8 cellular contexts compared by ENCODE assay signal in genomic region chr18:79396431-79397287, GRCh38. TPM values are rescaled to one million over a fixed set of nuclear protein-coding genes. Genes with fewer than 3 reads are reported as not detected.
DNase-seq lines count a peak whose midpoint lies in the region; ATAC-seq and TF ChIP-seq lines count a peak whose summit lies in the region.

No MANE protein-coding gene starts in this region.

- H3K23ac ChIP-seq in mesenchymal stem cell (ENCODE audit: low read length in 2 of 2): no peak overlapping the region

- H3K4me2 ChIP-seq in GM23248 (ENCODE audit: unreplicated experiment) (peak overlapping the region; percentile 48), mesenchymal stem cell (ENCODE audit: low read length, poor library complexity, severe bottlenecking) (peak overlapping the region; percentile 71), PC-9 (no peak overlapping the region)

- no peak overlapping the region for H2BK15ac ChIP-seq in mesenchymal stem cell (ENCODE audit: low read depth, poor library complexity, severe bottlenecking)

- peaks cover 61% of the 10 kb centered on the region for H3K4me1 ChIP-seq in CD4-positive, CD25-positive, alpha-beta regulatory T cell (ENCODE audit: control insufficient read depth, insufficient read depth, low read length, poor library complexity, severe bottlenecking)
- H3K4me1 ChIP-seq in GM23248 (ENCODE audit: insufficient read depth): no peaks in the 10 kb centered on the region
- peaks cover 33% of the 10 kb centered on the region for H3K4me1 ChIP-seq in SJSA1 (replicated peaks)
- peaks cover 28% of the 10 kb centered on the region for H3K4me1 ChIP-seq in mesenchymal stem cell (ENCODE audit: control insufficient read depth, insufficient read depth, low read depth, low read length)
- H3K4me1 ChIP-seq in transverse colon: peaks cover 22 to 60% (median 46%) of the 10 kb centered on the region in 4 donors
- no peaks in the 10 kb centered on the region for H3K4me1 ChIP-seq in PC-9 (replicated peaks; ENCODE audit: insufficient read depth)

- peaks cover 0 to 53% (median 13%) of the 10 kb centered on the region in 4 donors for H3K4me1 Mint-ChIP-seq in CD4-positive, CD25-positive, alpha-beta regulatory T cell

- peak overlapping the region in 1 of 2 experiments; percentile 80 for H3K18ac ChIP-seq in mesenchymal stem cell (ENCODE audit: low read depth in 1 of 2, low read length in 2 of 2)

- 16 to 27% methylated on average over 40 to 65 of the region's 69 CpGs for WGBS in GM23248 (ENCODE audit: low coverage in 1 of 2, low lambda C conversion rate in 2 of 2, missing lambda C conversion rate in 2 of 2), 2 experiments
- WGBS in mesenchymal stem cell: 6% methylated on average over 44 of the region's 69 CpGs
- WGBS in transverse colon (ENCODE audit: low coverage in 1 of 2), 2 donors: 15 to 47% methylated on average over 5 to 41 of the region's 69 CpGs

- BruUV-seq in PC-9 (replicated peaks; lab: Mats Ljungman, UMichigan): no TSS peak

- TF ChIP-seq EP300 in transverse colon (IDR thresholded peaks at IDR 0.05; ENCODE audit: low read depth): no peak

- TF ChIP-seq CTCF in coronary artery (IDR thresholded peaks at IDR 0.05) (no peak), transverse colon (IDR thresholded peaks at IDR 0.05) (no peak), PC-9 (conservative IDR thresholded peaks at IDR 0.05) (no peak)

- H2BK5ac ChIP-seq in mesenchymal stem cell (ENCODE audit: low read depth, low read length, poor library complexity, severe bottlenecking): no peak overlapping the region

- H3K27ac ChIP-seq in CD4-positive, CD25-positive, alpha-beta regulatory T cell (ENCODE audit: insufficient read depth, low read length, poor library complexity, severe bottlenecking): no peak overlapping the region
- H3K27ac ChIP-seq in GM23248 (peak overlapping the region; percentile 59; the same call in 1 of the 2 replicates), SJSA1 (no peak overlapping the region), coronary artery (peak overlapping the region; percentile 95 to 99), mesenchymal stem cell (ENCODE audit: low read length, poor library complexity, severe bottlenecking) (no peak overlapping the region), transverse colon (peak overlapping the region; percentile 80 to 85 (median 84)), PC-9 (no peak overlapping the region)

- no peaks in the 10 kb centered on the region for H3F3A ChIP-seq in GM23248 (ENCODE audit: insufficient read depth)
- H3F3A ChIP-seq in PC-9 (ENCODE audit: insufficient read depth, low read depth): 0 out of 2 replicates have a peak, but pooled peaks cover 9% of the 10 kb centered on the region

- no peak for TF ChIP-seq POLR2A in transverse colon (IDR thresholded peaks at IDR 0.05)

- no peak overlapping the region for H2AK5ac ChIP-seq in mesenchymal stem cell (ENCODE audit: low read length, severe bottlenecking)

- H4K20me1 ChIP-seq in GM23248 (ENCODE audit: insufficient read depth) (no peaks in the 10 kb centered on the region), PC-9 (ENCODE audit: insufficient read depth) (no peaks in the 10 kb centered on the region)

- no peaks in the 10 kb centered on the region for H3K9me2 ChIP-seq in GM23248 (ENCODE audit: insufficient read depth)
- no peaks in the 10 kb centered on the region for H3K9me2 ChIP-seq in PC-9 (ENCODE audit: insufficient read depth)

- peak overlapping the region; percentile 40 for H3K4me3 ChIP-seq in CD4-positive, CD25-positive, alpha-beta regulatory T cell (ENCODE audit: low read depth, low read length)
- H3K4me3 ChIP-seq in GM23248: peak overlapping the region; percentile 72
- H3K4me3 ChIP-seq in SJSA1: peak overlapping the region; percentile 58
- H3K4me3 ChIP-seq in coronary artery: peak overlapping the region; percentile 90
- H3K4me3 ChIP-seq in mesenchymal stem cell (ENCODE audit: insufficient read depth in 1 of 2, low read depth in 1 of 2, low read length in 2 of 2): peak overlapping the region; percentile 37 to 58
- H3K4me3 ChIP-seq in transverse colon: peak overlapping the region; percentile 11 to 60 (median 46)
- H3K4me3 ChIP-seq in PC-9: no peak overlapping the region

- POLR2A ChIA-PET in PC-9 (lab: Charles Lee; ENCODE audit: unreplicated experiment): no interaction called here

- H2AFZ ChIP-seq in GM23248: peak overlapping the region; percentile 44; the same call in 1 of the 2 replicates
- peak overlapping the region; percentile 71 for H2AFZ ChIP-seq in mesenchymal stem cell (ENCODE audit: low read depth, low read length)
- H2AFZ ChIP-seq in PC-9: no peak overlapping the region

- no peaks in the 10 kb centered on the region for H3K79me2 ChIP-seq in GM23248 (ENCODE audit: insufficient read depth)
- no peaks in the 10 kb centered on the region for H3K79me2 ChIP-seq in PC-9 (ENCODE audit: low read depth)

- H3K9ac ChIP-seq in GM23248 (peak overlapping the region; percentile 83), mesenchymal stem cell (ENCODE audit: low read length) (peak overlapping the region; percentile 41)

- intact Hi-C loops in transverse colon (cut with DNase I; ENCODE audit: low total_unique reads): loop anchor here (5.0 kb wide), 1 partner anchor 111 kb away; no protein-coding TSS in a partner anchor
- intact Hi-C loops in PC-9 (cut with micrococcal nuclease; ENCODE audit: unreplicated experiment): no loop called here

- peak overlapping the region; percentile 76 to 92 (median 88) for H3K4me3 Mint-ChIP-seq in CD4-positive, CD25-positive, alpha-beta regulatory T cell

- H3K9me3 Mint-ChIP-seq in CD4-positive, CD25-positive, alpha-beta regulatory T cell: no peaks in the 10 kb centered on the region

- no peak overlapping the region for H2BK12ac ChIP-seq in mesenchymal stem cell (ENCODE audit: low read length in 2 of 2)

- peak overlapping the region in 1 of 2 experiments; percentile 60 for H3K14ac ChIP-seq in mesenchymal stem cell (ENCODE audit: low read length in 2 of 2)

- H3K27ac Mint-ChIP-seq in CD4-positive, CD25-positive, alpha-beta regulatory T cell: peak overlapping the region in 1 of 3 donors; percentile 38

- in situ Hi-C loops in GM23248 (cut with MboI): no loop called here
- in situ Hi-C loops in transverse colon (cut with MboI; ENCODE audit: low pct_ligation_motif_present in 1 of 4, low pct_unique_long_range_greater_than_20kb in 1 of 4, low sequenced_read_pairs in 3 of 4): loop anchor here in 1 of 4 donors (25.0 kb wide), 2 partner anchors 116 to 241 kb away; no protein-coding TSS in a partner anchor

- H3K4ac ChIP-seq in mesenchymal stem cell (ENCODE audit: low read depth in 1 of 2, low read length in 2 of 2): no peak overlapping the region

- peak in 1 of 3 donors; percentile 51 for DNase-seq in CD4-positive, CD25-positive, alpha-beta regulatory T cell
- DNase-seq in GM23248: peak; percentile 77
- DNase-seq in SJSA1 (ENCODE audit: low read depth in 1 of 2, low spot score in 2 of 2): peak in 1 of 2 experiments; percentile 23
- no peak for DNase-seq in coronary artery (ENCODE audit: low spot score)
- no peak for DNase-seq in mesenchymal stem cell
- peak; percentile 54 for DNase-seq in transverse colon
- no peak for DNase-seq in hepatic stellate cell (ENCODE audit: low spot score)
- no peak for DNase-seq in PC-9

- H4K8ac ChIP-seq in mesenchymal stem cell (ENCODE audit: low read length): peak overlapping the region; percentile 27

- H2BK120ac ChIP-seq in mesenchymal stem cell (ENCODE audit: low read depth, low read length): no peak overlapping the region

- CTCF ChIA-PET in PC-9 (lab: Charles Lee): no interaction called here

- no peaks in the 10 kb centered on the region for H3K27me3 ChIP-seq in CD4-positive, CD25-positive, alpha-beta regulatory T cell (ENCODE audit: control insufficient read depth, insufficient read depth, low read length)
- H3K27me3 ChIP-seq in GM23248 (replicated peaks; ENCODE audit: insufficient read depth): no peaks in the 10 kb centered on the region
- no peaks in the 10 kb centered on the region; the same call in 1 of the 2 replicates for H3K27me3 ChIP-seq in SJSA1 (replicated peaks)
- peaks cover 15 to 53% of the 10 kb centered on the region in 2 experiments for H3K27me3 ChIP-seq in mesenchymal stem cell (ENCODE audit: control insufficient read depth in 1 of 2, insufficient read depth in 1 of 2, low read length in 2 of 2)
- peaks cover 91% of the 10 kb centered on the region for H3K27me3 ChIP-seq in transverse colon
- 0 out of 2 replicates have a peak, but pooled peaks cover 4% of the 10 kb centered on the region for H3K27me3 ChIP-seq in PC-9 (ENCODE audit: insufficient read depth, low read depth)

- H3K79me1 ChIP-seq in mesenchymal stem cell (replicated peaks; ENCODE audit: low read length, poor library complexity, severe bottlenecking): no peaks in the 10 kb centered on the region

- peak in 1 of 2 donors; percentile 20 for ATAC-seq in CD4-positive, CD25-positive, alpha-beta regulatory T cell (ENCODE audit: low read depth in 2 of 2)

- H3K36me3 Mint-ChIP-seq in CD4-positive, CD25-positive, alpha-beta regulatory T cell: peaks cover 7% of the 10 kb centered on the region

- peak overlapping the region; percentile 50 for H4K91ac ChIP-seq in mesenchymal stem cell (ENCODE audit: low read length)

- no peaks in the 10 kb centered on the region for H3K36me3 ChIP-seq in CD4-positive, CD25-positive, alpha-beta regulatory T cell (ENCODE audit: control insufficient read depth, insufficient read depth, low read length)
- H3K36me3 ChIP-seq in GM23248 (ENCODE audit: low read depth): no peaks in the 10 kb centered on the region
- H3K36me3 ChIP-seq in SJSA1: no peaks in the 10 kb centered on the region
- peaks cover 0 to 3% of the 10 kb centered on the region in 2 experiments for H3K36me3 ChIP-seq in mesenchymal stem cell (ENCODE audit: control insufficient read depth in 1 of 2, insufficient read depth in 2 of 2, low read depth in 1 of 2, low read length in 2 of 2)
- H3K36me3 ChIP-seq in transverse colon: no peaks in the 10 kb centered on the region
- no peaks in the 10 kb centered on the region for H3K36me3 ChIP-seq in PC-9 (ENCODE audit: low read depth)

- H3K27me3 Mint-ChIP-seq in CD4-positive, CD25-positive, alpha-beta regulatory T cell: peaks cover 31% of the 10 kb centered on the region

- H3K9me3 ChIP-seq in CD4-positive, CD25-positive, alpha-beta regulatory T cell (ENCODE audit: control insufficient read depth in 2 of 2, low read length in 2 of 2): no peaks in the 10 kb centered on the region
- no peaks in the 10 kb centered on the region for H3K9me3 ChIP-seq in GM23248 (ENCODE audit: low read depth)
- 0 out of 2 replicates have a peak, but pooled peaks cover 2% of the 10 kb centered on the region for H3K9me3 ChIP-seq in SJSA1 (replicated peaks)
- H3K9me3 ChIP-seq in mesenchymal stem cell (ENCODE audit: control insufficient read depth, low read length): no peaks in the 10 kb centered on the region
- H3K9me3 ChIP-seq in transverse colon: no peaks in the 10 kb centered on the region
- H3K9me3 ChIP-seq in PC-9 (ENCODE audit: insufficient read depth, low read depth): no peaks in the 10 kb centered on the region

RNA-seq across cellular contexts. Expression of gene NFATC1, which starts 0.9 kb away (rescaled TPM):
- 64.7 TPM for total RNA-seq in CD4-positive, CD25-positive, alpha-beta regulatory T cell
- 10 to 100 TPM; 13.1 to 23.8 (median 19.2) TPM for polyA plus RNA-seq in CD4-positive, CD25-positive, alpha-beta regulatory T cell
- 6.4 and 7.5 TPM in 2 replicates for total RNA-seq in GM23248 (2014; rRNA removed; shearing (Covaris generic))
- 9.2 and 9.8 TPM in 2 replicates for polyA plus RNA-seq in GM23248 (2016; fragmentation: Nextera tagmentation; extraction: Ambion mirVana)
- 2.2 and 3.4 TPM in 2 replicates for total RNA-seq in SJSA1 (2014; rRNA removed; shearing (Covaris generic))
- 9.9 TPM for polyA plus RNA-seq in mesenchymal stem cell (2013, experiment 1 of 2)
- polyA plus RNA-seq in mesenchymal stem cell (2013, experiment 2 of 2): 10.1 TPM
- 10 to 100 TPM in 3 of 4 donors, 1 to 10 TPM in 1; 5.3 to 19.1 (median 11.8) TPM for total RNA-seq in transverse colon
- total RNA-seq in PC-9 (2021): 2.6 and 2.9 TPM in 2 replicates

Comparison
In these comparisons a context has a peak if more than half of its experiments do, and no peak if none do; other contexts are left out.
1. DNase-seq: peak in GM23248 (single experiment) and transverse colon (single experiment); none in coronary artery (single experiment), mesenchymal stem cell (single experiment), hepatic stellate cell (single experiment) and PC-9 (0 of 2).
2. H3K27ac ChIP-seq: peak in GM23248 (single experiment), coronary artery (2 of 2) and transverse colon (4 of 4); none in CD4-positive, CD25-positive, alpha-beta regulatory T cell (single experiment), SJSA1 (single experiment), mesenchymal stem cell (single experiment) and PC-9 (single experiment).